In genomic region chr1:177975588-177976495, GRCh38 we compare ENCODE assay signal across 16 cellular contexts. TPM values are rescaled to one million over a fixed set of nuclear protein-coding genes. Genes with fewer than 3 reads are reported as not detected.
A peak's percentile ranks its signal among the peaks of the same experiment; 100 is the strongest.
DNase-seq lines count a peak whose midpoint lies in the region; ATAC-seq, FAIRE-seq and TF ChIP-seq lines count a peak whose summit lies in the region.
"Had no signal": no experiment of that assay in that cellular context is flagged by ENCODE, and none has a peak within 500 bp of the region (broad histone marks: within the 10 kb centered on the region; RNA-seq: fewer than 3 reads in every experiment).

No MANE protein-coding gene starts in this region.

- no peaks in the 10 kb centered on the region for H3K36me3 Mint-ChIP-seq in CD8-positive, alpha-beta memory T cell
- H3K36me3 Mint-ChIP-seq: immature natural killer cell; naive thymus-derived CD8-positive, alpha-beta T cell had no signal

- H3K27ac Mint-ChIP-seq in CD8-positive, alpha-beta memory T cell: no peak overlapping the region
- H3K27ac Mint-ChIP-seq: immature natural killer cell; naive thymus-derived CD8-positive, alpha-beta T cell had no signal

- no peak for TF ChIP-seq RAD21 in Ishikawa (IDR thresholded peaks at IDR 0.05; ENCODE audit: low read depth)

- H3K4me3 ChIP-seq in brain microvascular endothelial cell (ENCODE audit: low read depth, low read length) (no peak overlapping the region), keratinocyte (ENCODE audit: control insufficient read depth in 2 of 3, extremely low read depth in 1 of 3, insufficient read depth in 2 of 3, low read depth in 1 of 3, low read length in 3 of 3) (no peak overlapping the region)
- no peak overlapping the region for H3K4me3 ChIP-seq in CD8-positive, alpha-beta memory T cell (ENCODE audit: low read length)
- H3K4me3 ChIP-seq: adrenal gland, K562 had no signal

- no peak for ATAC-seq in HG03196 (IDR thresholded peaks at IDR 0.05; ENCODE audit: unreplicated experiment)
- ATAC-seq: K562; naive thymus-derived CD8-positive, alpha-beta T cell had no signal

- DNase-seq in AG20443 (ENCODE audit: low spot score): peak; percentile 66
- peak; percentile 58 for DNase-seq in brain microvascular endothelial cell
- DNase-seq in keratinocyte (ENCODE audit: low read depth, low spot score): peak; percentile 63
- no peak for DNase-seq in activated naive CD4-positive, alpha-beta T cell (lab: John Stamatoyannopoulos, UW)
- DNase-seq in LoVo (ENCODE audit: low spot score): no peak
- no peak for DNase-seq in CD8-positive, alpha-beta memory T cell
- DNase-seq: activated CD8-positive, alpha-beta memory T cell treated with anti-CD3 and anti-CD28 coated beads, Interleukin-2, amount 50 U/mL, for 48 hours; adrenal gland; immature natural killer cell; naive thymus-derived CD8-positive, alpha-beta T cell; NCI-H2171 had no signal

- H3K4me3 Mint-ChIP-seq in CD8-positive, alpha-beta memory T cell: no peak overlapping the region
- H3K4me3 Mint-ChIP-seq: immature natural killer cell; naive thymus-derived CD8-positive, alpha-beta T cell had no signal

- H3K27me3 ChIP-seq in brain microvascular endothelial cell (replicated peaks) (no peaks in the 10 kb centered on the region), keratinocyte (ENCODE audit: control insufficient read depth, extremely low read depth, insufficient read depth, low read length) (no peaks in the 10 kb centered on the region)
- no peaks in the 10 kb centered on the region for H3K27me3 ChIP-seq in CD8-positive, alpha-beta memory T cell (ENCODE audit: insufficient read depth, low read length, poor library complexity, severe bottlenecking)
- H3K27me3 ChIP-seq: adrenal gland had no signal

- H3K9me1 ChIP-seq in keratinocyte (ENCODE audit: control insufficient read depth, extremely low read depth, insufficient read depth, low read length): no peaks in the 10 kb centered on the region

- 0 out of 2 replicates have a peak, but pooled peaks have one; percentile 36 for TF ChIP-seq EP300 in Ishikawa (IDR thresholded peaks at IDR 0.05; ENCODE audit: borderline replicate concordance)

- H3K27ac ChIP-seq in brain microvascular endothelial cell (no peak overlapping the region), keratinocyte (ENCODE audit: control insufficient read depth, insufficient read depth, low read length) (peak overlapping the region; percentile 47)
- H3K27ac ChIP-seq in CD8-positive, alpha-beta memory T cell (ENCODE audit: low read depth, low read length): no peak overlapping the region
- H3K27ac ChIP-seq: adrenal gland, C4-2B had no signal

- no peak overlapping the region for H2AFZ ChIP-seq in keratinocyte (ENCODE audit: control insufficient read depth, low read length)

- H3K4me2 ChIP-seq in keratinocyte (ENCODE audit: control insufficient read depth, extremely low read depth, insufficient read depth, low read depth, low read length): peak overlapping the region; percentile 51

- H3K27me3 Mint-ChIP-seq in CD8-positive, alpha-beta memory T cell: no peaks in the 10 kb centered on the region

- H3K79me2 ChIP-seq in keratinocyte (ENCODE audit: control insufficient read depth, insufficient read depth, low read length): no peaks in the 10 kb centered on the region

- in situ Hi-C loops in brain microvascular endothelial cell (cut with HindIII; ENCODE audit: low pct_ligation_motif_present, low sequenced_read_pairs): no loop called here

- peaks cover 29% of the 10 kb centered on the region for H3K4me1 ChIP-seq in keratinocyte (ENCODE audit: control insufficient read depth, extremely low read depth, insufficient read depth, low read length)
- no peaks in the 10 kb centered on the region for H3K4me1 ChIP-seq in CD8-positive, alpha-beta memory T cell (ENCODE audit: insufficient read depth, low read length)
- H3K4me1 ChIP-seq: adrenal gland had no signal

- H3K9me3 ChIP-seq in keratinocyte (ENCODE audit: control insufficient read depth, low read depth, low read length): no peaks in the 10 kb centered on the region
- H3K9me3 ChIP-seq in CD8-positive, alpha-beta memory T cell (ENCODE audit: low read length): no peaks in the 10 kb centered on the region
- H3K9me3 ChIP-seq: adrenal gland had no signal

- no peak overlapping the region for H3K9ac ChIP-seq in keratinocyte (ENCODE audit: control insufficient read depth, extremely low read depth, insufficient read depth, low read length)

- peaks cover 0 to 8% (median 2%) of the 10 kb centered on the region in 5 donors for H3K9me3 Mint-ChIP-seq in CD8-positive, alpha-beta memory T cell

- H3K36me3 ChIP-seq in brain microvascular endothelial cell (replicated peaks) (no peaks in the 10 kb centered on the region), keratinocyte (ENCODE audit: control insufficient read depth in 2 of 2, extremely low read depth in 1 of 2, insufficient read depth in 2 of 2, low read length in 2 of 2) (no peaks in the 10 kb centered on the region)
- no peaks in the 10 kb centered on the region for H3K36me3 ChIP-seq in CD8-positive, alpha-beta memory T cell (ENCODE audit: insufficient read depth, low read length)
- H3K36me3 ChIP-seq: adrenal gland had no signal

- dilution Hi-C loops in keratinocyte (cut with MboI; ENCODE audit: extremely low pct_ligation_motif_present, low sequenced_read_pairs): no loop called here

- FAIRE-seq in keratinocyte (lab: Jason Lieb, UNC): peak; percentile 87
- FAIRE-seq: endometrium, K562 had no signal

- H3K4me1 Mint-ChIP-seq in CD8-positive, alpha-beta memory T cell: no peaks in the 10 kb centered on the region
- H3K4me1 Mint-ChIP-seq: immature natural killer cell; naive thymus-derived CD8-positive, alpha-beta T cell had no signal

- CTCF ChIA-PET in CD8-positive, alpha-beta memory T cell (lab: Charles Lee): no interaction called here

- TF ChIP-seq CTCF in brain microvascular endothelial cell (IDR thresholded peaks at IDR 0.05; ENCODE audit: low read depth, low read length, missing control alignments) (no peak), keratinocyte (optimal IDR thresholded peaks at IDR 0.05 in 1 of 3, IDR thresholded peaks at IDR 0.05 in 1 of 3, conservative IDR thresholded peaks at IDR 0.05 in 1 of 3; ENCODE audit: extremely low read depth in 1 of 3, insufficient read depth in 2 of 3, low read length in 3 of 3) (no peak)

- H4K20me1 ChIP-seq in keratinocyte (ENCODE audit: control insufficient read depth, extremely low read depth, insufficient read depth, low read length): no peaks in the 10 kb centered on the region

- POLR2A ChIA-PET in CD8-positive, alpha-beta memory T cell (lab: Charles Lee): no interaction called here

TF ChIP-seq in Ishikawa, 13 proteins besides CTCF, POLR2A, EP300 and RAD21:
- TF ChIP-seq CREB1 (IDR thresholded peaks at IDR 0.05; ENCODE audit: low read depth) (no peak), TEAD4 (IDR thresholded peaks at IDR 0.05) (peak; percentile 77), NFIC (IDR thresholded peaks at IDR 0.05) (peak; percentile 28; the same call in 1 of the 2 replicates), FOXM1 (IDR thresholded peaks at IDR 0.05; ENCODE audit: borderline replicate concordance, low read depth) (no peak)

RNA-seq across cellular contexts. Expression of gene SEC16B, which starts 6.0 kb away (rescaled TPM):
- polyA plus RNA-seq in keratinocyte: 1.2 to 1.3 TPM (median 1.2 TPM) in 3 replicates
- polyA plus RNA-seq in keratinocyte (2011; ENCODE audit: low read depth): 0.45 TPM
- polyA plus RNA-seq in keratinocyte (2011; cell fraction: cytosol; rRNA removed): 0.55 and 0.70 TPM in 2 replicates
- 3.5 TPM in 2 replicates for polyA plus RNA-seq in keratinocyte (2011; cell fraction: nucleus; rRNA removed)
- polyA plus RNA-seq in keratinocyte (2012; ENCODE audit: low replicate concordance): 0.72 and 1.0 TPM in 2 replicates
- 0.63 to 1.3 TPM (median 1.1 TPM) in 3 replicates for polyA minus RNA-seq in keratinocyte
- polyA minus RNA-seq in keratinocyte (2011; cell fraction: cytosol; rRNA and poly(A)+ RNA removed): not detected
- polyA minus RNA-seq in keratinocyte (2011; cell fraction: nucleus; rRNA and poly(A)+ RNA removed): 1.2 and 2.2 TPM in 2 replicates
- total RNA-seq in CD8-positive, alpha-beta memory T cell: not detected
- polyA plus RNA-seq in CD8-positive, alpha-beta memory T cell: not detected
- total RNA-seq: K562; naive thymus-derived CD8-positive, alpha-beta T cell had no signal
- polyA plus RNA-seq: K562; naive thymus-derived CD8-positive, alpha-beta T cell had no signal

Comparison
In these comparisons a context has a peak if more than half of its experiments do, and no peak if none do; other contexts are left out.
1. DNase-seq: peak in AG20443 (single experiment), brain microvascular endothelial cell (single experiment) and keratinocyte (single experiment); none in activated naive CD4-positive, alpha-beta T cell (0 of 4), LoVo (single experiment) and CD8-positive, alpha-beta memory T cell (0 of 5).